In genomic region chr2:29596584-29596983, GRCh38 we compare ENCODE assay signal across 14 cellular contexts.
"Had no signal": no experiment of that assay in that cellular context is flagged by ENCODE, and none has a peak within 500 bp of the region (broad histone marks: within the 10 kb centered on the region; RNA-seq: fewer than 3 reads in every experiment).

No MANE protein-coding gene starts in this region.

- H3K4me1 ChIP-seq: body of pancreas, prostate gland, stomach, testis had no signal

- DNase-seq: activated B cell treated with CpG ODN at 0.5 μM for 24 hours; activated CD4-positive, alpha-beta T cell treated with anti-CD3 and anti-CD28 coated beads for 48 hours; activated gamma-delta T cell treated with Interleukin-2 at 50 U/mL for 16 hours; amniotic stem cell; body of pancreas; effector memory CD8-positive, alpha-beta T cell; foreskin melanocyte; stimulated activated CD4-positive, alpha-beta T cell treated with anti-CD3 and anti-CD28 coated beads, Interleukin-12 subunit alpha, Interleukin-12 subunit beta, amount 100 ng/mL, for 4 hours; stimulated activated CD4-positive, alpha-beta T cell treated with anti-CD3 and anti-CD28 coated beads, Interleukin-2, amount 100 ng/mL, for 24 hours; stomach; testis had no signal

- H3K4me3 ChIP-seq: body of pancreas, lung, prostate gland, stomach, testis had no signal

- H3K36me3 ChIP-seq: prostate gland, stomach had no signal

- H3K9me3 ChIP-seq: body of pancreas, prostate gland, stomach, testis had no signal

- ATAC-seq: body of pancreas; effector memory CD8-positive, alpha-beta T cell had no signal

- H3K27me3 ChIP-seq: body of pancreas, stomach, testis had no signal

- H3K27ac ChIP-seq: body of pancreas, epithelial cell of prostate, prostate gland, stomach, testis had no signal
